In the genomic region with DNA sequence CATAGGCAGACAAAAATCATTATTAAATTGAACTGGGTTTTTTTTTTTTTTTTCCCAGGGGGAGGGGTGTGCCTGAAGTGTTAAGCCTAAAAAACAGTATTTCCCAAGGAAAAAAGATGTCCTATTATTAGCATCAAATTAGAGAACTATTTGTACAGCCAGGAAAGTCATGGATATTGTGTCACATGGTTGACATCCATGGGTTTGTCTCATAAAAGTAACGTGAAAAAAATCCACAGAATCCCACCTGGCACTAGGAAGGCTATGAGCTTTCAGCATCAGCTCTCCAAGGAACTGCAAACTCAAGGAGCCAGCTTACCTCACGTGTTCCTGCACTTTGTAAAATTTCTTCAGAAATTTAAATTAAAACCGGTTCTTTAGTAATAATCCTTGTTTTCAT, we compare ENCODE assay signal across 21 cellular contexts.
DNase-seq lines count a peak whose midpoint lies in the region; ATAC-seq and TF ChIP-seq lines count a peak whose summit lies in the region.
"Had no signal": no experiment of that assay in that cellular context is flagged by ENCODE, and none has a peak within 500 bp of the region (broad histone marks: within the 10 kb centered on the region; RNA-seq: fewer than 3 reads in every experiment).

No MANE protein-coding gene starts in this region.

- H3K36me3 ChIP-seq in heart left ventricle (no peaks in the 10 kb centered on the region), right atrium auricular region (no peaks in the 10 kb centered on the region)
- H3K36me3 ChIP-seq: Peyer's patch, SJSA1 had no signal

- peak overlapping the region in 2 of 12 donors; percentile 61 to 75 for H3K27ac ChIP-seq in heart left ventricle
- no peak overlapping the region for H3K27ac ChIP-seq in right atrium auricular region
- H3K27ac ChIP-seq: SJSA1 had no signal

- peaks cover 3% of the 10 kb centered on the region for H3K36me3 Mint-ChIP-seq in T-helper 1 cell treated with Interleukin-12 subunit alpha and Interleukin-12 subunit beta and Interleukin-4 antibody, amounts not matched to agents 30 μg/mL and 1 μg/mL, for 36 hours (ENCODE audit: low read depth)
- H3K36me3 Mint-ChIP-seq: CD8-positive, alpha-beta memory T cell had no signal

- no peak for TF ChIP-seq CTCF in heart left ventricle (IDR thresholded peaks at IDR 0.05)
- TF ChIP-seq CTCF in right atrium auricular region (IDR thresholded peaks at IDR 0.05): no peak

- H3K4me1 ChIP-seq in heart left ventricle: peaks cover 0 to 5% (median 0%) of the 10 kb centered on the region in 12 donors
- H3K4me1 ChIP-seq in right atrium auricular region: peaks cover 0 to 8% of the 10 kb centered on the region in 2 donors
- H3K4me1 ChIP-seq: Peyer's patch, SJSA1 had no signal

- peak; percentile 36 to 56 (median 46) for ATAC-seq in heart left ventricle
- ATAC-seq in left ventricle myocardium superior: peak; percentile 67
- no peak for ATAC-seq in HG03097 (IDR thresholded peaks at IDR 0.05; ENCODE audit: low FRiP score, unreplicated experiment)

- intact Hi-C loops in heart left ventricle (cut with DNase I): no loop called here
- intact Hi-C loops in left ventricle myocardium superior (cut with micrococcal nuclease): no loop called here

- H3K27me3 ChIP-seq in heart left ventricle (no peaks in the 10 kb centered on the region), right atrium auricular region (no peaks in the 10 kb centered on the region)
- H3K27me3 ChIP-seq: Peyer's patch, SJSA1 had no signal

- peaks cover 28% of the 10 kb centered on the region for H3K4me1 Mint-ChIP-seq in T-helper 1 cell treated with Interleukin-12 subunit alpha and Interleukin-12 subunit beta and Interleukin-4 antibody, amounts not matched to agents 30 μg/mL and 1 μg/mL, for 36 hours (ENCODE audit: low read depth)

- H3K9me3 ChIP-seq in heart left ventricle (no peaks in the 10 kb centered on the region), right atrium auricular region (no peaks in the 10 kb centered on the region)
- H3K9me3 ChIP-seq: Peyer's patch, SJSA1 had no signal

- H3K27ac Mint-ChIP-seq in T-helper 1 cell treated with Interleukin-12 subunit alpha and Interleukin-12 subunit beta and Interleukin-4 antibody, amounts not matched to agents 30 μg/mL and 1 μg/mL, for 36 hours: peak overlapping the region; percentile 18

- no peaks in the 10 kb centered on the region for H3K9me3 Mint-ChIP-seq in T-helper 1 cell treated with Interleukin-12 subunit alpha and Interleukin-12 subunit beta and Interleukin-4 antibody, amounts not matched to agents 30 μg/mL and 1 μg/mL, for 36 hours

- TF ChIP-seq POLR2A in heart left ventricle (IDR thresholded peaks at IDR 0.05): no peak

- DNase-seq in T-helper 1 cell (no peak), heart left ventricle (no peak), right atrium auricular region (ENCODE audit: low spot score) (no peak), left ventricle myocardium superior (no peak), GF-D8 (lab: John Stamatoyannopoulos, UW) (no peak), OCI-M2 (lab: John Stamatoyannopoulos, UW; ENCODE audit: unreplicated experiment) (no peak)
- DNase-seq: 8988T; AML-193; C1 segment of cervical spinal cord; Calu3; CD8-positive, alpha-beta memory T cell; DMS153; H7; MM.1S; NCI-H1048; NCI-H1417 treated with DMSO at 0.1 percent for 48 hours; NCI-H187; Peyer's patch had no signal

- 80 to 89% (median 85%) methylated on average over 3 of the region's 3 CpGs for WGBS in heart left ventricle, 4 donors

- peaks cover 6% of the 10 kb centered on the region for H3K27me3 Mint-ChIP-seq in T-helper 1 cell treated with Interleukin-12 subunit alpha and Interleukin-12 subunit beta and Interleukin-4 antibody, amounts not matched to agents 30 μg/mL and 1 μg/mL, for 36 hours (ENCODE audit: low read depth)
- H3K27me3 Mint-ChIP-seq: CD8-positive, alpha-beta memory T cell had no signal

- H3K4me3 ChIP-seq in heart left ventricle: peak overlapping the region in 1 of 12 donors; percentile 57
- no peak overlapping the region for H3K4me3 ChIP-seq in right atrium auricular region
- H3K4me3 ChIP-seq: SJSA1 had no signal

- H3K4me3 Mint-ChIP-seq in T-helper 1 cell treated with Interleukin-12 subunit alpha and Interleukin-12 subunit beta and Interleukin-4 antibody, amounts not matched to agents 30 μg/mL and 1 μg/mL, for 36 hours: peak overlapping the region; percentile 35
